24 cellular contexts compared by ENCODE assay signal in the genomic region with DNA sequence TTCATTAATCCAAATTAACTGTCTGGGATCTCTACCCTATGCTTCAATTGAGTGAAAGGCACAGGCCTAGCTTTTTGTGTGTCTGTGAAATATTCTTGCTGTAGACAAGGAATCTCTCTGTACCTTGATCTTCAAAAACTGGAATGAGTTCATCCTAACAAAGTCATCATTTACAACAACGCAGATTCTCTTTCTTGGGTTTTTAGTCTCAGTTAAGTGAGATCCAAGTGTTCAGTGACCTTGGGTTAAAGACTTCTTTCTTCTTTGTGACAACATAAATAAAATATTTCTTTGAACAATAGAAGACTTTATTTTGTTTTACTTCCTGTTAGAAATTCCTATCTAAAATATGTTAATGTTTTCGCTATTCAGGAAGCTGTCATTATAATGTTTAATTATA.
"Had no signal": no experiment of that assay in that cellular context is flagged by ENCODE, and none has a peak within 500 bp of the region (broad histone marks: within the 10 kb centered on the region; RNA-seq: fewer than 3 reads in every experiment).

No MANE protein-coding gene starts in this region.

- H3K36me3 ChIP-seq: MG63, Peyer's patch, SJSA1 had no signal

- H3K9me3 ChIP-seq: MG63, Peyer's patch, SJSA1 had no signal

- DNase-seq: activated CD4-positive, alpha-beta T cell treated with anti-CD3 and anti-CD28 coated beads for 48 hours; activated CD4-positive, alpha-beta T cell treated with anti-CD3 and anti-CD28 coated beads, Interleukin-2, amount 50 U/mL, for 4 hours; activated CD4-positive, CD25-positive, alpha-beta regulatory T cell treated with anti-CD3 and anti-CD28 coated beads, Interleukin-2, amount 50 U/mL, for 72 hours; activated CD8-positive, alpha-beta memory T cell treated with anti-CD3 and anti-CD28 coated beads, Interleukin-2, amount 10 ng/mL, durations not matched to agents 7 days and 5 days; activated gamma-delta T cell treated with Interleukin-2 at 50 U/mL for 16 hours; activated naive CD4-positive, alpha-beta T cell treated with anti-CD3 and anti-CD28 coated beads, Interleukin-2, amount 10 ng/mL, durations not matched to agents 7 days and 5 days; activated naive CD8-positive, alpha-beta T cell treated with anti-CD3 and anti-CD28 coated beads for 36 hours; activated T-cell treated with anti-CD3 and anti-CD28 coated beads, Interleukin-2, amount 50 U/mL, for 48 hours; KG1; MG63; MV-4-11; NCI-H1105; NCI-H1436 treated with DMSO at 0.1 percent for 48 hours; NCI-H187 treated with DMSO at 0.1 percent for 48 hours; NCI-H2081 treated with DMSO at 0.1 percent for 48 hours; NCI-H446; NCI-H524; Peyer's patch; SHP77; T-helper 17 cell; T-helper 9 cell had no signal

- H3K27ac ChIP-seq: Peyer's patch, SJSA1 had no signal

- H3K27ac Mint-ChIP-seq: activated CD8-positive, alpha-beta memory T cell treated with anti-CD3 and anti-CD28 coated beads, Interleukin-2, amount 10 ng/mL, durations not matched to agents 7 days and 5 days; activated naive CD4-positive, alpha-beta T cell treated with anti-CD3 and anti-CD28 coated beads, Interleukin-2, amount 10 ng/mL, durations not matched to agents 7 days and 5 days; activated naive CD8-positive, alpha-beta T cell treated with anti-CD3 and anti-CD28 coated beads for 36 hours; activated T-helper 2 cell treated with anti-CD3 and anti-CD28 coated beads, Interferon-gamma antibody, Interleukin-2, Interleukin-4, amounts not matched to agents 10 μg/mL and 5 μg/mL and 100 μg/mL, durations not matched to agents 14 hours and 24 hours and 36 hours; T-helper 17 cell; WTC11 had no signal

- H3K4me1 Mint-ChIP-seq: activated CD8-positive, alpha-beta memory T cell treated with anti-CD3 and anti-CD28 coated beads, Interleukin-2, amount 10 ng/mL, durations not matched to agents 7 days and 5 days; activated naive CD4-positive, alpha-beta T cell treated with anti-CD3 and anti-CD28 coated beads, Interleukin-2, amount 10 ng/mL, durations not matched to agents 7 days and 5 days; activated naive CD8-positive, alpha-beta T cell treated with anti-CD3 and anti-CD28 coated beads for 36 hours; T-helper 17 cell had no signal

- H3K27me3 ChIP-seq: MG63, Peyer's patch, SJSA1 had no signal

- H3K4me3 ChIP-seq: MG63, Peyer's patch, SJSA1 had no signal

- ATAC-seq: activated CD8-positive, alpha-beta memory T cell treated with anti-CD3 and anti-CD28 coated beads, Interleukin-2, amount 10 ng/mL, durations not matched to agents 7 days and 5 days; T-helper 17 cell; WTC11 had no signal

- H3K4me3 Mint-ChIP-seq: activated CD8-positive, alpha-beta memory T cell treated with anti-CD3 and anti-CD28 coated beads, Interleukin-2, amount 10 ng/mL, durations not matched to agents 7 days and 5 days; activated naive CD4-positive, alpha-beta T cell treated with anti-CD3 and anti-CD28 coated beads, Interleukin-2, amount 10 ng/mL, durations not matched to agents 7 days and 5 days; activated naive CD8-positive, alpha-beta T cell treated with anti-CD3 and anti-CD28 coated beads for 36 hours; T-helper 17 cell; WTC11 had no signal

- H3K4me1 ChIP-seq: Peyer's patch had no signal

- H3K27me3 Mint-ChIP-seq: activated naive CD4-positive, alpha-beta T cell treated with anti-CD3 and anti-CD28 coated beads, Interleukin-2, amount 10 ng/mL, durations not matched to agents 7 days and 5 days; activated naive CD8-positive, alpha-beta T cell treated with anti-CD3 and anti-CD28 coated beads for 36 hours; T-helper 17 cell had no signal

- H3K36me3 Mint-ChIP-seq: activated CD8-positive, alpha-beta memory T cell treated with anti-CD3 and anti-CD28 coated beads, Interleukin-2, amount 10 ng/mL, durations not matched to agents 7 days and 5 days; activated naive CD4-positive, alpha-beta T cell treated with anti-CD3 and anti-CD28 coated beads, Interleukin-2, amount 10 ng/mL, durations not matched to agents 7 days and 5 days; activated naive CD8-positive, alpha-beta T cell treated with anti-CD3 and anti-CD28 coated beads for 36 hours; WTC11 had no signal

- H3K9me3 Mint-ChIP-seq: activated naive CD4-positive, alpha-beta T cell treated with anti-CD3 and anti-CD28 coated beads, Interleukin-2, amount 10 ng/mL, durations not matched to agents 7 days and 5 days; activated naive CD8-positive, alpha-beta T cell treated with anti-CD3 and anti-CD28 coated beads for 36 hours; activated T-helper 2 cell treated with anti-CD3 and anti-CD28 coated beads, Interferon-gamma antibody, Interleukin-2, Interleukin-4, amounts not matched to agents 10 μg/mL and 5 μg/mL and 100 μg/mL, durations not matched to agents 14 hours and 24 hours and 36 hours; WTC11 had no signal
